7 cellular contexts compared by ENCODE assay signal in genomic region chr4:780730-781492, GRCh38. TPM values are rescaled to one million over a fixed set of nuclear protein-coding genes. Genes with fewer than 3 reads are reported as not detected.
DNase-seq lines count a peak whose midpoint lies in the region; ATAC-seq and TF ChIP-seq lines count a peak whose summit lies in the region.

No MANE protein-coding gene starts in this region.

- peaks cover 31 to 36% of the 10 kb centered on the region in 2 donors for H3K4me1 ChIP-seq in duodenal mucosa (ENCODE audit: control insufficient read depth in 1 of 2, insufficient read depth in 2 of 2, low read length in 2 of 2)

- no peak for TF ChIP-seq CTCF in natural killer cell (IDR thresholded peaks at IDR 0.05)

- peak overlapping the region; percentile 94 for H3K9ac ChIP-seq in duodenal mucosa (ENCODE audit: low read depth in 1 of 2, low read length in 2 of 2)

- H3K27me3 Mint-ChIP-seq in natural killer cell (ENCODE audit: low read depth in 2 of 2): peaks cover 18 to 22% of the 10 kb centered on the region in 2 donors

- H3K9me3 Mint-ChIP-seq in natural killer cell: no peaks in the 10 kb centered on the region

- peaks cover 40% of the 10 kb centered on the region for H3K36me3 ChIP-seq in MG63
- H3K36me3 ChIP-seq in duodenal mucosa (ENCODE audit: control insufficient read depth in 1 of 2, insufficient read depth in 2 of 2, low read length in 2 of 2): peaks cover 9 to 28% of the 10 kb centered on the region in 2 donors

- H3K36me3 Mint-ChIP-seq in natural killer cell: no peaks in the 10 kb centered on the region

- peak overlapping the region; percentile 92 for H3K4me3 Mint-ChIP-seq in natural killer cell

- peaks cover 48 to 61% of the 10 kb centered on the region in 2 donors for H3K4me1 Mint-ChIP-seq in natural killer cell

- peak overlapping the region; percentile 93 to 97 for H3K27ac Mint-ChIP-seq in natural killer cell

- H3K9me3 ChIP-seq in MG63: no peaks in the 10 kb centered on the region
- no peaks in the 10 kb centered on the region for H3K9me3 ChIP-seq in duodenal mucosa (ENCODE audit: control insufficient read depth in 1 of 2, low read length in 2 of 2)

- intact Hi-C loops in natural killer cell (cut with micrococcal nuclease): loop anchor here (5.0 kb wide), 1 partner anchor 74 kb away; the partner anchor contains the start of gene PCGF3

- no peak for DNase-seq in MG63
- no peak for DNase-seq in natural killer cell
- DNase-seq in NCI-H1436 (lab: John Stamatoyannopoulos, UW): no peak
- no peak for DNase-seq in SW480 (ENCODE audit: low spot score)
- no peak for DNase-seq in middle frontal gyrus (ENCODE audit: extremely low spot score, low spot score)

- peak; percentile 3 for ATAC-seq in GM21447 (IDR thresholded peaks at IDR 0.05; ENCODE audit: unreplicated experiment)
- no peak for ATAC-seq in natural killer cell

- no peaks in the 10 kb centered on the region for H3K27me3 ChIP-seq in MG63
- peaks cover 13% of the 10 kb centered on the region in 2 donors for H3K27me3 ChIP-seq in duodenal mucosa (ENCODE audit: control insufficient read depth in 1 of 2, insufficient read depth in 2 of 2, low read length in 2 of 2)

- H3K27ac ChIP-seq in duodenal mucosa (ENCODE audit: low read depth, low read length): peak overlapping the region; percentile 88

- H3K4me3 ChIP-seq in MG63 (peak overlapping the region; percentile 97), duodenal mucosa (ENCODE audit: low read depth in 1 of 2, low read length in 2 of 2) (peak overlapping the region; percentile 93 to 95)

RNA-seq across cellular contexts. Expression of gene CPLX1, which starts 45.0 kb away (rescaled TPM):
- total RNA-seq in MG63 (2014; rRNA removed; shearing (Covaris generic); ENCODE audit: low replicate concordance): not detected in 2 replicates
- not detected for total RNA-seq in natural killer cell
